In genomic region chr20:19012671-19013070, GRCh38 we compare ENCODE assay signal across 16 cellular contexts.
DNase-seq lines count a peak whose midpoint lies in the region; TF ChIP-seq lines count a peak whose summit lies in the region.
"Had no signal": no experiment of that assay in that cellular context is flagged by ENCODE, and none has a peak within 500 bp of the region (broad histone marks: within the 10 kb centered on the region; RNA-seq: fewer than 3 reads in every experiment).

No MANE protein-coding gene starts in this region.

- H2AFZ ChIP-seq in MM.1S (ENCODE audit: low read length) = no peak overlapping the region

- H3K79me2 ChIP-seq in MM.1S (ENCODE audit: low read length) = no peaks in the 10 kb centered on the region

- no peaks in the 10 kb centered on the region for H3K9me3 ChIP-seq in MM.1S (replicated peaks; ENCODE audit: insufficient read depth, low read length)
- H3K9me3 ChIP-seq: spleen had no signal

- H3F3A ChIP-seq in MM.1S (ENCODE audit: insufficient read depth, low read length) = no peaks in the 10 kb centered on the region

- H3K27me3 ChIP-seq in MM.1S (replicated peaks; ENCODE audit: insufficient read depth, low read length) = no peaks in the 10 kb centered on the region
- H3K27me3 ChIP-seq: spleen had no signal

- no peak overlapping the region for H3K4me3 ChIP-seq in fibroblast of mammary gland (ENCODE audit: control insufficient read depth, low read depth, low read length)
- H3K4me3 ChIP-seq in MM.1S (ENCODE audit: low read length) = no peak overlapping the region
- H3K4me3 ChIP-seq: spleen had no signal

- no peaks in the 10 kb centered on the region for H3K4me1 ChIP-seq in MM.1S (ENCODE audit: low read length)

- intact Hi-C loops in posterior vena cava (cut with DNase I) = no loop called here

- no peak overlapping the region for H3K27ac ChIP-seq in MM.1S (ENCODE audit: low read length)
- H3K27ac ChIP-seq: HL-60, spleen had no signal

- TF ChIP-seq CTCF in fibroblast of mammary gland (conservative IDR thresholded peaks at IDR 0.05; ENCODE audit: control insufficient read depth, insufficient read depth, low read depth, low read length) = no peak
- TF ChIP-seq CTCF in MM.1S (IDR thresholded peaks at IDR 0.05; ENCODE audit: low read length) = no peak

- no peaks in the 10 kb centered on the region for H4K20me1 ChIP-seq in MM.1S (ENCODE audit: insufficient read depth, low read length)

- DNase-seq in COLO829 (ENCODE audit: low spot score) (peak; percentile 40), NOMO-1 treated with dmso at 0.1 percent for 144 hours (lab: John Stamatoyannopoulos, UW; ENCODE audit: unreplicated experiment) (peak; percentile 75), fibroblast of mammary gland (ENCODE audit: low read depth) (peak; percentile 30), posterior vena cava (ENCODE audit: low spot score) (peak; percentile 82), NCI-H748 (lab: John Stamatoyannopoulos, UW; ENCODE audit: unreplicated experiment) (no peak), mesenteric fat pad (ENCODE audit: low spot score) (no peak), MM.1S (no peak), NCI-H146 (lab: John Stamatoyannopoulos, UW) (no peak)
- DNase-seq: activated CD8-positive, alpha-beta T cell treated with anti-CD3 and anti-CD28 coated beads, Interleukin-2, amount 10 ng/mL, durations not matched to agents 7 days and 5 days; activated effector memory CD4-positive, alpha-beta T cell treated with Interleukin-2 at 50 U/mL for 16 hours; C1 segment of cervical spinal cord; DND-41; Kasumi-1; NCI-H2029; spleen had no signal

- no peak overlapping the region for H3K9ac ChIP-seq in MM.1S (ENCODE audit: low read length)

- H3K9me2 ChIP-seq in MM.1S (replicated peaks; ENCODE audit: insufficient read depth, low read length) = no peaks in the 10 kb centered on the region

- H3K36me3 ChIP-seq in MM.1S (replicated peaks; ENCODE audit: insufficient read depth, low read length) = no peaks in the 10 kb centered on the region
- H3K36me3 ChIP-seq: spleen had no signal

- no peak overlapping the region for H3K4me2 ChIP-seq in MM.1S (ENCODE audit: low read depth, low read length)

Comparison
In these comparisons a context has a peak if more than half of its experiments do, and no peak if none do; other contexts are left out.
1. DNase-seq: peak in COLO829 (single experiment), NOMO-1 treated with dmso at 0.1 percent for 144 hours (single experiment), fibroblast of mammary gland (single experiment) and posterior vena cava (single experiment); none in NCI-H748 (single experiment), mesenteric fat pad (single experiment), MM.1S (single experiment) and NCI-H146 (single experiment).